19 cellular contexts compared by ENCODE assay signal in the genomic region with DNA sequence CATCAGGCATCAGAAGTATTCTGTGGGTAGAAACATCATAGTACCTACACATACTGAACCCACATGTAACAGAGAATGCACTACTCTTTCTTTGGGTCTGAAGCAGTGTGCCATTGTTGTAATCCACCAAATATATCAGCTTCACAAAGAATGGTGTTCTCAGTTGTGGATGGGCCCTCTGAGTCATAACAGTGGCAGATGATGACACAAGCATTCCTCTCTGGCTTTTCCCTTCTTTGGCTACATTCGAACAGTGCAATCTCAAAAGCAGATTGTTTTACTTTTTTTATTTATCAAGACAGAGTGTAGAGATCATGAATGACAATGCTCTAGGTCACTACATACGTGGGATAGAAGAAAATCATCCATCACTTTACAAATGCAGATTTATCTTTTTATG.
DNase-seq lines count a peak whose midpoint lies in the region; ATAC-seq and TF ChIP-seq lines count a peak whose summit lies in the region.
"Had no signal": no experiment of that assay in that cellular context is flagged by ENCODE, and none has a peak within 500 bp of the region (broad histone marks: within the 10 kb centered on the region; RNA-seq: fewer than 3 reads in every experiment).

No MANE protein-coding gene starts in this region.

- no peak overlapping the region for H3K4me3 Mint-ChIP-seq in brain
- no peak overlapping the region for H3K4me3 Mint-ChIP-seq in stimulated activated memory B cell treated with anti-CD40 and anti-IgM and Interleukin-4, amounts not matched to agents 10 μg/mL and 1 μg/mL and 100 μg/mL, for 72 hours
- H3K4me3 Mint-ChIP-seq: activated naive CD8-positive, alpha-beta T cell treated with anti-CD3 and anti-CD28 coated beads, Interleukin-2, amount 50 U/mL, for 24 hours; central memory CD8-positive, alpha-beta T cell; naive thymus-derived CD8-positive, alpha-beta T cell had no signal

- DNase-seq in Ammon's horn (ENCODE audit: low spot score) (peak; percentile 7), NCI-H226 (peak; percentile 12), kidney tubule cell (ENCODE audit: low spot score) (peak; percentile 3), NCI-H187 treated with DMSO at 0.1 percent for 48 hours (lab: John Stamatoyannopoulos, UW) (no peak), NCI-H345 (lab: John Stamatoyannopoulos, UW) (no peak)
- no peak for DNase-seq in effector CD4-positive, alpha-beta T cell
- DNase-seq: activated naive CD8-positive, alpha-beta T cell treated with anti-CD3 and anti-CD28 coated beads, Interleukin-2, amount 50 U/mL, for 24 hours; C1 segment of cervical spinal cord; GOT3; heart right ventricle; naive thymus-derived CD8-positive, alpha-beta T cell; Peyer's patch; stimulated activated CD4-positive, alpha-beta T cell treated with anti-CD3 and anti-CD28 coated beads, Interleukin-2, amount 100 ng/mL, for 24 hours; upper lobe of right lung had no signal

- peak overlapping the region in 3 of 5 experiments; percentile 32 to 90 (median 62) for H3K27ac Mint-ChIP-seq in brain
- no peak overlapping the region for H3K27ac Mint-ChIP-seq in stimulated activated memory B cell treated with anti-CD40 and anti-IgM and Interleukin-4, amounts not matched to agents 10 μg/mL and 1 μg/mL and 100 μg/mL, for 72 hours
- H3K27ac Mint-ChIP-seq: activated naive CD8-positive, alpha-beta T cell treated with anti-CD3 and anti-CD28 coated beads, Interleukin-2, amount 50 U/mL, for 24 hours; activated T-helper 2 cell treated with anti-CD3 and anti-CD28 coated beads, Interferon-gamma antibody, Interleukin-2, Interleukin-4, amounts not matched to agents 10 μg/mL and 5 μg/mL and 100 μg/mL, durations not matched to agents 14 hours and 24 hours and 36 hours; naive thymus-derived CD8-positive, alpha-beta T cell had no signal

- ATAC-seq in stimulated activated memory B cell treated with anti-CD40 and anti-IgM and Interleukin-4, amounts not matched to agents 10 μg/mL and 1 μg/mL and 100 μg/mL, for 72 hours = no peak
- ATAC-seq: activated naive CD8-positive, alpha-beta T cell treated with anti-CD3 and anti-CD28 coated beads, Interleukin-2, amount 50 U/mL, for 24 hours; esophagus mucosa; heart right ventricle; naive thymus-derived CD8-positive, alpha-beta T cell; upper lobe of right lung had no signal

- H3K4me1 Mint-ChIP-seq in brain = peaks cover 5% of the 10 kb centered on the region
- H3K4me1 Mint-ChIP-seq in stimulated activated memory B cell treated with anti-CD40 and anti-IgM and Interleukin-4, amounts not matched to agents 10 μg/mL and 1 μg/mL and 100 μg/mL, for 72 hours = no peaks in the 10 kb centered on the region
- H3K4me1 Mint-ChIP-seq: activated naive CD8-positive, alpha-beta T cell treated with anti-CD3 and anti-CD28 coated beads, Interleukin-2, amount 50 U/mL, for 24 hours; central memory CD8-positive, alpha-beta T cell; naive thymus-derived CD8-positive, alpha-beta T cell had no signal

- H3K9me3 Mint-ChIP-seq in brain = peaks cover 0 to 6% (median 3%) of the 10 kb centered on the region in 5 experiments
- peaks cover 3% of the 10 kb centered on the region for H3K9me3 Mint-ChIP-seq in stimulated activated memory B cell treated with anti-CD40 and anti-IgM and Interleukin-4, amounts not matched to agents 10 μg/mL and 1 μg/mL and 100 μg/mL, for 72 hours
- H3K9me3 Mint-ChIP-seq: activated naive CD8-positive, alpha-beta T cell treated with anti-CD3 and anti-CD28 coated beads, Interleukin-2, amount 50 U/mL, for 24 hours had no signal

- TF ChIP-seq CTCF in brain (conservative IDR thresholded peaks at IDR 0.05) = no peak

- no peaks in the 10 kb centered on the region for H3K36me3 Mint-ChIP-seq in brain
- H3K36me3 Mint-ChIP-seq in stimulated activated memory B cell treated with anti-CD40 and anti-IgM and Interleukin-4, amounts not matched to agents 10 μg/mL and 1 μg/mL and 100 μg/mL, for 72 hours = no peaks in the 10 kb centered on the region

- H3K27me3 Mint-ChIP-seq in brain = peaks cover 4% of the 10 kb centered on the region
- H3K27me3 Mint-ChIP-seq in stimulated activated memory B cell treated with anti-CD40 and anti-IgM and Interleukin-4, amounts not matched to agents 10 μg/mL and 1 μg/mL and 100 μg/mL, for 72 hours = no peaks in the 10 kb centered on the region
- H3K27me3 Mint-ChIP-seq: activated naive CD8-positive, alpha-beta T cell treated with anti-CD3 and anti-CD28 coated beads, Interleukin-2, amount 50 U/mL, for 24 hours; central memory CD8-positive, alpha-beta T cell; naive thymus-derived CD8-positive, alpha-beta T cell had no signal

Comparison
In these comparisons a context has a peak if more than half of its experiments do, and no peak if none do; other contexts are left out.
1. DNase-seq: peak in Ammon's horn (single experiment), NCI-H226 (single experiment) and kidney tubule cell (single experiment); none in NCI-H187 treated with DMSO at 0.1 percent for 48 hours (single experiment), effector CD4-positive, alpha-beta T cell (single experiment) and NCI-H345 (single experiment).